Comparison of ENCODE assay signal across 9 cellular contexts in the genomic region with DNA sequence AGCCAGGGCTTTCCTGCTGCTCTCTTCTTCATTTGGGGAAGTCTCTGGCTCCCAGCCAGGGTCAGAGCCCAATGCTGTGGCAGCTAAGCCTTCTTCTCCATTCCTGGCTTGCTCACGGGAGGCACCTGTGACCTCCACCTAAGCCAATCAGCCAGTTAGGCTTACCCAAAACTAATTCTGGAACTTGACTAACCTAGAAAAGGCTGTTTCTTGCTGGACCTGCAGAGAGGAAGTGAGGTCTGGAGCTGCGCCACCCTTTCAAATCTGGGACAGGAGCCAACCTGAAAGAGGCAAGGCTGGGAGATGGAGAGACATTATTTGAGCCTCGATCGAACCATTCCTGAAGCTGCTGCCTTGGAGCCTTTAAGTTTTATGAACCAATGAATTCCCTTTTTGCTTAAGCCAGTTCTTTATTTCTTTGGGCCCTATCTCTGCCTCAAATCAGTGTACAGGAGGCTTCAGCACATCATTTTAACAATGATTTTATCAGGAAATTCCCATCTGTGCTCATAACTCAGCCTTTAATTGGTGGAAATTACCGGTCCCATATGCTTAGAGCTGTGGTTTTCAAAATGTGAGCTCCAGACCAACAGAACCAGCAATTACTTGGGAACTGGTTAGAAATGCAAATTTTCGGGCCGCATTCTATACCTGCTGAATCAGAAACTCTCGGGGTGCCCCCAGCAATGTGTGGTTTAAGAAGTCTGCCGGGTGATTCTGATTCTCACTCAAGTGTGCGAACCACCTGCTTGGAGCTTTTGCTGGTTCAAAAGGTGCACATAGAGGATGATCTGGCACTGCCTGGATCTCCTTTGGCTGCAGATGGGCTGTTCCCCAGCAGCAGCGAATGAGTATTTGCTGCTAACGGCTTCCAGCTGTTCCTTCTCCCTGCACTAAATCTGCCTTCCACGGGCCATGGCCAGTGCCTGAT. TPM values are rescaled to one million over a fixed set of nuclear protein-coding genes. Genes with fewer than 3 reads are reported as not detected.
DNase-seq lines count a peak whose midpoint lies in the region; ATAC-seq and TF ChIP-seq lines count a peak whose summit lies in the region.
"Had no signal": no experiment of that assay in that cellular context is flagged by ENCODE, and none has a peak within 500 bp of the region (broad histone marks: within the 10 kb centered on the region; RNA-seq: fewer than 3 reads in every experiment).

No MANE protein-coding gene starts in this region.

- WGBS in thyroid gland, 2 donors: 71 to 74% methylated on average over 12 to 13 of the region's 13 CpGs

- no peak for TF ChIP-seq CTCF in thyroid gland (IDR thresholded peaks at IDR 0.05)

- no peak for TF ChIP-seq POLR2A in thyroid gland (IDR thresholded peaks at IDR 0.05)

- H3K4me1 ChIP-seq in thyroid gland (peaks cover 0 to 7% of the 10 kb centered on the region in 2 donors), Karpas-422 (ENCODE audit: low read length) (peaks cover 10% of the 10 kb centered on the region)
- H3K4me1 ChIP-seq: uterus had no signal

- H3K9ac ChIP-seq in Karpas-422 (ENCODE audit: low read length): no peak overlapping the region

- in situ Hi-C loops in G401 (cut with HindIII; ENCODE audit: low sequenced_read_pairs) (no loop called here), KBM-7 (cut with MboI; ENCODE audit: low pct_unique_long_range_greater_than_20kb, low sequenced_read_pairs) (no loop called here)

- no peaks in the 10 kb centered on the region for H3K9me2 ChIP-seq in Karpas-422 (replicated peaks; ENCODE audit: insufficient read depth, low read length)

- H3K27ac ChIP-seq in thyroid gland: no peak overlapping the region
- no peak overlapping the region for H3K27ac ChIP-seq in Karpas-422 (ENCODE audit: low read length)
- H3K27ac ChIP-seq: uterus had no signal

- peak; percentile 75 for ATAC-seq in GM21576 (IDR thresholded peaks at IDR 0.05; ENCODE audit: unreplicated experiment)

- H3K36me3 ChIP-seq in thyroid gland: no peaks in the 10 kb centered on the region
- H3K36me3 ChIP-seq in Karpas-422 (ENCODE audit: insufficient read depth, low read length): no peaks in the 10 kb centered on the region
- H3K36me3 ChIP-seq: uterus had no signal

- H3K9me3 ChIP-seq in thyroid gland (no peaks in the 10 kb centered on the region), Karpas-422 (ENCODE audit: low read length) (no peaks in the 10 kb centered on the region)
- H3K9me3 ChIP-seq: uterus had no signal

- no peak overlapping the region for H3K4me2 ChIP-seq in Karpas-422 (ENCODE audit: low read depth, low read length, poor library complexity, severe bottlenecking)

- DNase-seq in G401 (ENCODE audit: low spot score): peak; percentile 86
- peak; percentile 58 for DNase-seq in KBM-7
- peak; percentile 48 for DNase-seq in cerebellum (ENCODE audit: low spot score)
- DNase-seq in thyroid gland: peak; percentile 55 to 63
- DNase-seq in cortex of kidney (lab: John Stamatoyannopoulos, UW): no peak
- no peak for DNase-seq in SIG-M5 treated with dmso at 0.1 percent for 504 hours (lab: John Stamatoyannopoulos, UW; ENCODE audit: unreplicated experiment)
- no peak for DNase-seq in Karpas-422

- H3K4me3 ChIP-seq in thyroid gland (replicated peaks in 1 of 3) (no peak overlapping the region), Karpas-422 (ENCODE audit: low read length) (no peak overlapping the region)
- H3K4me3 ChIP-seq: uterus had no signal

- H3K27me3 ChIP-seq in thyroid gland: no peaks in the 10 kb centered on the region
- no peaks in the 10 kb centered on the region; the same call in 1 of the 2 replicates for H3K27me3 ChIP-seq in Karpas-422 (ENCODE audit: low read length)
- H3K27me3 ChIP-seq: uterus had no signal

- H3K79me2 ChIP-seq in Karpas-422 (ENCODE audit: low read length): no peaks in the 10 kb centered on the region

- intact Hi-C loops in thyroid gland (cut with DNase I): loop anchor here (5.0 kb wide), 1 partner anchor 480 kb away; no protein-coding TSS in a partner anchor

- H2AFZ ChIP-seq in Karpas-422 (ENCODE audit: low read length): no peak overlapping the region

- H4K20me1 ChIP-seq in Karpas-422 (ENCODE audit: insufficient read depth, low read depth, low read length): no peaks in the 10 kb centered on the region

RNA-seq across cellular contexts. Expression of a gene that starts 35.9 kb away (rescaled TPM):
- total RNA-seq in G401 (2014; rRNA removed; shearing (Covaris generic)): 9.2 and 13.3 TPM in 2 replicates
- total RNA-seq in cerebellum (8.1 TPM), thyroid gland (1 to 10 TPM; 4.0 to 7.3 (median 5.4) TPM)
- not detected in 2 replicates for total RNA-seq in Karpas-422 (2014; rRNA removed; shearing (Covaris generic); ENCODE audit: low replicate concordance)

Comparison
In these comparisons a context has a peak if more than half of its experiments do, and no peak if none do; other contexts are left out.
1. DNase-seq: peak in G401 (single experiment), KBM-7 (single experiment), cerebellum (single experiment) and thyroid gland (2 of 2); none in cortex of kidney (single experiment), SIG-M5 treated with dmso at 0.1 percent for 504 hours (single experiment) and Karpas-422 (single experiment).